15 cellular contexts compared by ENCODE assay signal in genomic region chr10:112970036-112970435, GRCh38.
"Had no signal": no experiment of that assay in that cellular context is flagged by ENCODE, and none has a peak within 500 bp of the region (broad histone marks: within the 10 kb centered on the region; RNA-seq: fewer than 3 reads in every experiment).

No MANE protein-coding gene starts in this region.

- H3K4me2 ChIP-seq: hepatocyte had no signal

- H2AFZ ChIP-seq: hepatocyte had no signal

- ATAC-seq: activated CD4-positive, CD25-positive, alpha-beta regulatory T cell treated with anti-CD3 and anti-CD28 coated beads, Interleukin-2, amount 50 U/mL, for 24 hours; stimulated activated naive CD8-positive, alpha-beta T cell treated with anti-CD3 and anti-CD28 coated beads, Interleukin-15, amount 100 ng/mL, for 72 hours had no signal

- H3K27me3 ChIP-seq: cardiac muscle cell, hepatocyte, testis had no signal

- H3K27ac ChIP-seq: cardiac muscle cell, left ventricle myocardium inferior, testis had no signal

- H3K9me3 ChIP-seq: left ventricle myocardium inferior, testis had no signal

- H3K36me3 ChIP-seq: cardiac muscle cell had no signal

- FAIRE-seq: kidney had no signal

- H3K4me3 ChIP-seq: cardiac muscle cell, hepatocyte, left ventricle myocardium inferior, testis had no signal

- DNase-seq: activated CD4-positive, alpha-beta T cell treated with anti-CD3 and anti-CD28 coated beads, Interleukin-2, amount 50 U/mL, for 48 hours; activated gamma-delta T cell; activated naive CD8-positive, alpha-beta T cell treated with anti-CD3 and anti-CD28 coated beads, Interleukin-2, amount 10 ng/mL, durations not matched to agents 7 days and 5 days; activated T-cell treated with anti-CD3 and anti-CD28 coated beads, Interleukin-2, amount 50 U/mL, for 48 hours; aorta; kidney; left ventricle myocardium inferior; stimulated activated CD4-positive, alpha-beta T cell treated with anti-CD3 and anti-CD28 coated beads, Interleukin-4, amount 100 ng/mL, for 1 hour; stimulated activated CD8-positive, alpha-beta memory T cell treated with anti-CD3 and anti-CD28 coated beads, Interleukin-4, amount 100 ng/mL, for 48 hours; stimulated activated naive CD8-positive, alpha-beta T cell treated with anti-CD3 and anti-CD28 coated beads, Interleukin-15, amount 100 ng/mL, for 72 hours; T-helper 2 cell; testis had no signal
